21 cellular contexts compared by ENCODE assay signal in genomic region chr1:29576510-29576909, GRCh38.
"Had no signal": no experiment of that assay in that cellular context is flagged by ENCODE, and none has a peak within 500 bp of the region (broad histone marks: within the 10 kb centered on the region; RNA-seq: fewer than 3 reads in every experiment).

No MANE protein-coding gene starts in this region.

- H3K27ac ChIP-seq: adrenal gland, ascending aorta, brain microvascular endothelial cell, colonic mucosa, dorsolateral prefrontal cortex, neural progenitor cell, sigmoid colon, vagina had no signal

- ATAC-seq: activated CD8-positive, alpha-beta T cell treated with anti-CD3 and anti-CD28 coated beads, Interleukin-2, amount 10 ng/mL, durations not matched to agents 7 days and 5 days; effector memory CD8-positive, alpha-beta T cell; left lobe of liver; naive thymus-derived CD8-positive, alpha-beta T cell; stimulated activated naive B cell treated with anti-CD40 and anti-IgM and Interleukin-4, amounts not matched to agents 10 μg/mL and 1 μg/mL and 100 μg/mL, for 72 hours had no signal

- H3K9ac ChIP-seq: neural progenitor cell had no signal

- H3K4me3 ChIP-seq: adrenal gland, ascending aorta, colonic mucosa, dorsolateral prefrontal cortex, lung, neural progenitor cell, sigmoid colon, smooth muscle cell, vagina had no signal

- H3K4me2 ChIP-seq: neural progenitor cell, smooth muscle cell had no signal

- H3K4me1 ChIP-seq: adrenal gland, ascending aorta, colonic mucosa, sigmoid colon, vagina had no signal

- H3K9me3 ChIP-seq: adrenal gland, ascending aorta, colonic mucosa, sigmoid colon, vagina had no signal

- H3K27me3 ChIP-seq: ascending aorta, brain microvascular endothelial cell, colonic mucosa, neural progenitor cell, vagina had no signal

- H2AFZ ChIP-seq: neural progenitor cell had no signal

- DNase-seq: activated CD4-positive, alpha-beta T cell treated with anti-CD3 and anti-CD28 coated beads for 1 hour; activated CD4-positive, alpha-beta T cell treated with anti-CD3 and anti-CD28 coated beads, Interleukin-2, amount 50 U/mL, for 1 hour; activated CD8-positive, alpha-beta T cell treated with anti-CD3 and anti-CD28 coated beads, Interleukin-2, amount 10 ng/mL, durations not matched to agents 7 days and 5 days; adrenal gland; brain microvascular endothelial cell; colonic mucosa; dorsolateral prefrontal cortex; effector memory CD8-positive, alpha-beta T cell; naive thymus-derived CD8-positive, alpha-beta T cell; sigmoid colon; stimulated activated CD4-positive, alpha-beta T cell treated with anti-CD3 and anti-CD28 coated beads, Interleukin-15, amount 100 ng/mL, for 24 hours; stimulated activated CD4-positive, alpha-beta T cell treated with anti-CD3 and anti-CD28 coated beads, Interleukin-2, amount 100 ng/mL, for 48 hours; stimulated activated CD8-positive, alpha-beta memory T cell treated with anti-CD3 and anti-CD28 coated beads, Interleukin-4, amount 100 ng/mL, for 48 hours; stimulated activated naive B cell treated with anti-CD40 and anti-IgM and Interleukin-4, amounts not matched to agents 10 μg/mL and 1 μg/mL and 100 μg/mL, for 72 hours; trophoblast cell had no signal

- H3K36me3 ChIP-seq: adrenal gland, ascending aorta, brain microvascular endothelial cell, colonic mucosa, neural progenitor cell, sigmoid colon, vagina had no signal
